In genomic region chr17:29927546-29927945, GRCh38 we compare ENCODE assay signal across 15 cellular contexts. TPM values are rescaled to one million over a fixed set of nuclear protein-coding genes. Genes with fewer than 3 reads are reported as not detected.
DNase-seq lines count a peak whose midpoint lies in the region; ATAC-seq and TF ChIP-seq lines count a peak whose summit lies in the region.
"Had no signal": no experiment of that assay in that cellular context is flagged by ENCODE, and none has a peak within 500 bp of the region (broad histone marks: within the 10 kb centered on the region; RNA-seq: fewer than 3 reads in every experiment).

No MANE protein-coding gene starts in this region.

- H3K4me1 ChIP-seq in MM.1S (ENCODE audit: low read length) (peaks cover 21% of the 10 kb centered on the region), mammary epithelial cell (ENCODE audit: insufficient read depth, low read length) (peaks cover 17% of the 10 kb centered on the region), tibial artery (peaks cover 0 to 21% (median 13%) of the 10 kb centered on the region in 4 donors)

- H3K4me3 Mint-ChIP-seq in nephron progenitor cell, result peak overlapping the region; percentile 40
- H3K4me3 Mint-ChIP-seq: activated CD8-positive, alpha-beta T cell treated with anti-CD3 and anti-CD28 coated beads, Interleukin-2, amount 10 ng/mL, durations not matched to agents 7 days and 5 days had no signal

- no peak overlapping the region for H3K4me3 ChIP-seq in MM.1S (ENCODE audit: low read length)
- no peak overlapping the region for H3K4me3 ChIP-seq in mammary epithelial cell (replicated peaks in 1 of 3; ENCODE audit: insufficient read depth in 1 of 3, low read depth in 2 of 3, low read length in 3 of 3)
- H3K4me3 ChIP-seq in coronary artery, result no peak overlapping the region
- H3K4me3 ChIP-seq in tibial artery, result no peak overlapping the region

- H3K4me2 ChIP-seq in MM.1S (ENCODE audit: low read depth, low read length) (peak overlapping the region; percentile 98; the same call in 1 of the 2 replicates), mammary epithelial cell (ENCODE audit: insufficient read depth, low read depth, low read length) (peak overlapping the region; percentile 93)

- dilution Hi-C loops in mammary epithelial cell (cut with HindIII; ENCODE audit: low sequenced_read_pairs), result no loop called here

- TF ChIP-seq CTCF in MM.1S (IDR thresholded peaks at IDR 0.05; ENCODE audit: low read length) (no peak), mammary epithelial cell (conservative IDR thresholded peaks at IDR 0.05 in 1 of 2, IDR thresholded peaks at IDR 0.05 in 1 of 2; ENCODE audit: extremely low read depth in 1 of 2, insufficient read depth in 1 of 2, low read depth in 1 of 2, low read length in 2 of 2) (no peak), nephron progenitor cell (IDR thresholded peaks at IDR 0.05) (no peak), coronary artery (IDR thresholded peaks at IDR 0.05) (no peak), tibial artery (IDR thresholded peaks at IDR 0.05) (no peak)

- H3K27me3 ChIP-seq in MM.1S (replicated peaks; ENCODE audit: insufficient read depth, low read length), result no peaks in the 10 kb centered on the region
- no peaks in the 10 kb centered on the region for H3K27me3 ChIP-seq in mammary epithelial cell (ENCODE audit: insufficient read depth, low read length)
- H3K27me3 ChIP-seq in tibial artery, result no peaks in the 10 kb centered on the region

- H3K27me3 Mint-ChIP-seq in nephron progenitor cell (ENCODE audit: low read depth, poor library complexity), result no peaks in the 10 kb centered on the region

- 18% methylated on average over 1 of the region's 1 CpG for WGBS in mammary epithelial cell (ENCODE audit: low coverage, missing lambda C conversion rate)

- H3K4me1 Mint-ChIP-seq in nephron progenitor cell, result peaks cover 24% of the 10 kb centered on the region

- peaks cover 4% of the 10 kb centered on the region for H3K36me3 Mint-ChIP-seq in nephron progenitor cell (ENCODE audit: low read depth)

- CTCF ChIA-PET in mammary epithelial cell (lab: Charles Lee; ENCODE audit: low non-redundant PET), result no interaction called here

- H3K9me2 ChIP-seq in MM.1S (replicated peaks; ENCODE audit: insufficient read depth, low read length), result no peaks in the 10 kb centered on the region

- no peak overlapping the region for H3K9ac ChIP-seq in MM.1S (ENCODE audit: low read length)
- H3K9ac ChIP-seq in mammary epithelial cell (ENCODE audit: insufficient read depth, low read length), result no peak overlapping the region

- in situ Hi-C loops in mammary epithelial cell (cut with MboI; ENCODE audit: low sequenced_read_pairs in 2 of 2), result loop anchor here (5.0 to 25.0 kb wide), 2 partner anchors 120 to 290 kb away; no protein-coding TSS in a partner anchor

- DNase-seq in NCI-H526 treated with DMSO at 0.1 percent for 48 hours (lab: John Stamatoyannopoulos, UW) (peak; percentile 7), NCI-H526 (lab: John Stamatoyannopoulos, UW) (no peak), MM.1S (no peak), mammary epithelial cell (no peak), nephron progenitor cell (no peak), coronary artery (ENCODE audit: low spot score) (no peak), tibial artery (no peak)
- DNase-seq: activated CD8-positive, alpha-beta T cell treated with anti-CD3 and anti-CD28 coated beads, Interleukin-2, amount 10 ng/mL, durations not matched to agents 7 days and 5 days; DMS 273 treated with DMSO at 0.1 percent for 48 hours; islet precursor cell; NCI-H1417 treated with DMSO at 0.1 percent for 48 hours; trophoblast cell had no signal

- H3K9me3 Mint-ChIP-seq in nephron progenitor cell, result no peaks in the 10 kb centered on the region

- intact Hi-C loops in mammary epithelial cell (cut with micrococcal nuclease), result no loop called here
- intact Hi-C loops in tibial artery (cut with DNase I; ENCODE audit: low total_unique reads), result no loop called here

- H3K27ac Mint-ChIP-seq in nephron progenitor cell, result no peak overlapping the region
- H3K27ac Mint-ChIP-seq: activated CD8-positive, alpha-beta T cell treated with anti-CD3 and anti-CD28 coated beads, Interleukin-2, amount 10 ng/mL, durations not matched to agents 7 days and 5 days had no signal

- H3K36me3 ChIP-seq in MM.1S (replicated peaks; ENCODE audit: insufficient read depth, low read length), result no peaks in the 10 kb centered on the region
- peaks cover 3% of the 10 kb centered on the region for H3K36me3 ChIP-seq in mammary epithelial cell (ENCODE audit: insufficient read depth, low read length)
- H3K36me3 ChIP-seq in tibial artery, result no peaks in the 10 kb centered on the region
- H3K36me3 ChIP-seq: HAP-1 had no signal

- H3K27ac ChIP-seq in MM.1S (ENCODE audit: low read length), result no peak overlapping the region
- H3K27ac ChIP-seq in mammary epithelial cell (ENCODE audit: insufficient read depth, low read depth, low read length), result no peak overlapping the region
- no peak overlapping the region for H3K27ac ChIP-seq in coronary artery
- no peak overlapping the region for H3K27ac ChIP-seq in tibial artery

- no peaks in the 10 kb centered on the region for H4K20me1 ChIP-seq in MM.1S (ENCODE audit: insufficient read depth, low read length)
- H4K20me1 ChIP-seq in mammary epithelial cell (ENCODE audit: insufficient read depth, low read length), result no peaks in the 10 kb centered on the region

- no peak overlapping the region for H2AFZ ChIP-seq in MM.1S (ENCODE audit: low read length)
- H2AFZ ChIP-seq in mammary epithelial cell (ENCODE audit: low read depth, low read length), result no peak overlapping the region

- peaks cover 70% of the 10 kb centered on the region for H3K79me2 ChIP-seq in MM.1S (ENCODE audit: low read length)
- H3K79me2 ChIP-seq in mammary epithelial cell (ENCODE audit: insufficient read depth, low read length), result peaks cover 73% of the 10 kb centered on the region

- H3F3A ChIP-seq in MM.1S (ENCODE audit: insufficient read depth, low read length), result peaks cover 16% of the 10 kb centered on the region; the same call in 1 of the 2 replicates

- H3K9me3 ChIP-seq in MM.1S (replicated peaks; ENCODE audit: insufficient read depth, low read length) (no peaks in the 10 kb centered on the region), mammary epithelial cell (replicated peaks; ENCODE audit: insufficient read depth, low read length) (no peaks in the 10 kb centered on the region), tibial artery (no peaks in the 10 kb centered on the region)
- H3K9me3 ChIP-seq: HAP-1 had no signal

- ATAC-seq in GM18868 (IDR thresholded peaks at IDR 0.05; ENCODE audit: unreplicated experiment), result no peak
- ATAC-seq: activated CD8-positive, alpha-beta T cell treated with anti-CD3 and anti-CD28 coated beads, Interleukin-2, amount 10 ng/mL, durations not matched to agents 7 days and 5 days had no signal

- BruUV-seq in mammary epithelial cell (replicated peaks; lab: Mats Ljungman, UMichigan), result no TSS peak

RNA-seq across cellular contexts. Expression of gene SSH2, which starts 2.5 kb away (rescaled TPM):
- total RNA-seq in mammary epithelial cell, result 10 to 100 TPM; 14.7 to 30.1 TPM
- polyA plus RNA-seq in mammary epithelial cell, result 14.3 TPM
- 47.9 TPM for polyA minus RNA-seq in mammary epithelial cell

RNA-seq across cellular contexts. Expression of gene EFCAB5, which starts 13.9 kb away (rescaled TPM):
- total RNA-seq in mammary epithelial cell, result under 1 TPM in 1 of 2 donors, not detected in 1; 0.33 TPM
- polyA plus RNA-seq in mammary epithelial cell, result 0.17 TPM
- not detected for polyA minus RNA-seq in mammary epithelial cell
- total RNA-seq: A172 had no signal
